ENCODE assay signal across 13 cellular contexts in genomic region chr16:87297407-87297806, GRCh38.
"Had no signal": no experiment of that assay in that cellular context is flagged by ENCODE, and none has a peak within 500 bp of the region (broad histone marks: within the 10 kb centered on the region; RNA-seq: fewer than 3 reads in every experiment).

No MANE protein-coding gene starts in this region.

- H3K36me3 ChIP-seq: adrenal gland, MG63 had no signal

- H3K4me3 ChIP-seq: adrenal gland, MG63 had no signal

- DNase-seq: activated naive CD8-positive, alpha-beta T cell treated with anti-CD3 and anti-CD28 coated beads, Interleukin-2, amount 10 ng/mL, durations not matched to agents 7 days and 5 days; MG63; MV-4-11; NCI-H1092 treated with DMSO at 0.1 percent for 48 hours; NCI-H1417 treated with DMSO at 0.1 percent for 48 hours; NCI-H1694 treated with DMSO at 0.1 percent for 48 hours; NCI-H2081; NCI-H510A treated with DMSO at 0.1 percent for 48 hours; NK-92 treated with Interleukin-12 subunit alpha and Interleukin-12 subunit beta, amount 100 ng/mL, for 24 hours; SIG-M5 had no signal

- H3K9me3 ChIP-seq: adrenal gland, MG63 had no signal

- H3K27me3 ChIP-seq: adrenal gland, MG63 had no signal

- ATAC-seq: PC-3 had no signal

- H3K27ac ChIP-seq: adrenal gland, VCaP had no signal

- H3K4me1 ChIP-seq: adrenal gland had no signal
